In the genomic region with DNA sequence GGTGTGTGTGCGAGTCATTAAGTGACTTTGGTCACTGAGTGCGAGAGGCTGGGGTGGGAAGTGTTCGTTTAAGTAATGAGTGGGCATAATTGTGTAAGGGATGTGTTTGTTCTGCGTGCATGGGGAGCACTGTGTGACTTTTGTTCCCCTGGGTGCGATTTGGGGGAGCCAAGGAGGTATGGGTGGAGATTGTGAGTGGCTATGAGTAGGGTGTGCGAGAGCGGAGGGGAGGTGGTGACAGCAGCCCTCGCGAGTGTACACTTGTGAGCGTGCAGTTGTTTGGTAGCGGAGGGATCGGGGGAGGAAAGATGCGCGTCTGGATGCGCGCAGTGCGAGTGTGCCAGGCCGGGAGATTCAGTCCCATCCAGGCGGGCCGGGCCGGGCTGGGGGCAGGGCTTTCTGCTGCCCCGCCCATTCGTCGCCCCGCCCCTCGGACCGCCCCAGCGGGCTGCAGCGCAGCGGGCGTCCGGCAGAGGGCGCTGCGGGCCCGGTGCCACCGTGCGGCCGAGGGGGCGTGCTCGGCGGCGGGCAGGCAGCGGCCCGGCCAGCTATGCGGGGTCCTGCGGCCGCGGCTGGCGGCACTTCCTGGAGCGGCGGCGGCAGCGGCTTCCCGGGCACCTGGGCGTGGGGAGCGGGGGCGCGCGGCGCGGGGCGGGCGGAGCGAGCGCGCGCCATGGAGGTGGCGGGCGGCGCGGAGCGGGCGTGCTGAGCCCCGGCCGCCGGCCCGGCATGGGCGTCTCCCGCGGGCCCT, we compare ENCODE assay signal across 8 cellular contexts. TPM values are rescaled to one million over a fixed set of nuclear protein-coding genes. Genes with fewer than 3 reads are reported as not detected.
DNase-seq lines count a peak whose midpoint lies in the region; ATAC-seq and TF ChIP-seq lines count a peak whose summit lies in the region.

Gene DGKZ (plus strand): TSS at position 578 of the 751 bp plus-strand sequence. CDS start 197 bp downstream, outside the sequence.

- ATAC-seq in GM21367 (IDR thresholded peaks at IDR 0.05; ENCODE audit: unreplicated experiment) (peak; percentile 44), natural killer cell (peak; percentile 80 to 94 (median 84))
- ATAC-seq in activated T-helper 17 cell treated with anti-CD3 and anti-CD28 coated beads, Interleukin-2, amount 50 U/mL, for 72 hours (replicated peaks): peak; percentile 72

- no peaks in the 10 kb centered on the region for H3K27me3 Mint-ChIP-seq in activated T-helper 17 cell treated with anti-CD3 and anti-CD28 coated beads, Interleukin-2, amount 50 U/mL, for 72 hours
- H3K27me3 Mint-ChIP-seq in natural killer cell (ENCODE audit: low read depth in 2 of 2): no peaks in the 10 kb centered on the region

- H3K4me1 Mint-ChIP-seq in activated T-helper 17 cell treated with anti-CD3 and anti-CD28 coated beads, Interleukin-2, amount 50 U/mL, for 72 hours: peaks cover 46% of the 10 kb centered on the region
- H3K4me1 Mint-ChIP-seq in natural killer cell: peaks cover 57 to 64% of the 10 kb centered on the region in 2 donors

- peaks cover 6% of the 10 kb centered on the region for H3K36me3 Mint-ChIP-seq in activated T-helper 17 cell treated with anti-CD3 and anti-CD28 coated beads, Interleukin-2, amount 50 U/mL, for 72 hours (ENCODE audit: low read depth)
- no peaks in the 10 kb centered on the region for H3K36me3 Mint-ChIP-seq in natural killer cell

- DNase-seq in DMS153 (lab: John Stamatoyannopoulos, UW): peak; percentile 58
- peak in 68 of 76 experiments; percentile 20 to 88 (median 72) for DNase-seq in HUDEP-2 (lab: John Stamatoyannopoulos, UW; ENCODE audit: unreplicated experiment in 76 of 76)
- peak; percentile 74 for DNase-seq in RPMI7951 (ENCODE audit: low read depth)
- DNase-seq in fibroblast of mammary gland (ENCODE audit: low read depth): peak; percentile 68
- peak; percentile 96 for DNase-seq in natural killer cell
- peak; percentile 84 for DNase-seq in stimulated activated naive CD4-positive, alpha-beta T cell treated with Interleukin-2 at 50 U/mL for 16 hours (lab: John Stamatoyannopoulos, UW)

- H3K27ac Mint-ChIP-seq in activated T-helper 17 cell treated with anti-CD3 and anti-CD28 coated beads, Interleukin-2, amount 50 U/mL, for 72 hours: peak within 1 kb of the TSS; percentile 85
- H3K27ac Mint-ChIP-seq in natural killer cell: peak within 1 kb of the TSS; percentile 90

- H3K4me3 ChIP-seq in fibroblast of mammary gland (ENCODE audit: control insufficient read depth, low read depth, low read length): peak within 1 kb of the TSS; percentile 81

- intact Hi-C loops in natural killer cell (cut with micrococcal nuclease): loop anchor here (1.0 to 10.0 kb wide), 5 partner anchors 20 to 270 kb away; partner anchors contain the start of genes ATG13, HARBI1, MDK and PHF21A

- H3K9me3 Mint-ChIP-seq in activated T-helper 17 cell treated with anti-CD3 and anti-CD28 coated beads, Interleukin-2, amount 50 U/mL, for 72 hours: no peaks in the 10 kb centered on the region
- H3K9me3 Mint-ChIP-seq in natural killer cell: no peaks in the 10 kb centered on the region

- TF ChIP-seq CTCF in fibroblast of mammary gland (conservative IDR thresholded peaks at IDR 0.05; ENCODE audit: control insufficient read depth, insufficient read depth, low read depth, low read length) (no peak), natural killer cell (IDR thresholded peaks at IDR 0.05) (peak; percentile 69)

- H3K4me3 Mint-ChIP-seq in activated T-helper 17 cell treated with anti-CD3 and anti-CD28 coated beads, Interleukin-2, amount 50 U/mL, for 72 hours: peak within 1 kb of the TSS; percentile 92
- peak within 1 kb of the TSS; percentile 93 for H3K4me3 Mint-ChIP-seq in natural killer cell

RNA-seq across cellular contexts. Expression of gene DGKZ, which starts in this region (rescaled TPM):
- 21.3 and 22.0 TPM in 2 replicates for total RNA-seq in RPMI7951 (2014; rRNA removed; shearing (Covaris generic))
- total RNA-seq in activated T-helper 17 cell treated with anti-CD3 and anti-CD28 coated beads, Interleukin-2, amount 50 U/mL, for 72 hours: 100 to 1,000 TPM in 1 of 2 donors, 10 to 100 TPM in 1; 78.9 to 100 TPM
- total RNA-seq in natural killer cell: 100 to 1,000 TPM; 307 to 377 (median 350) TPM

Comparison
In these comparisons a context has a peak if more than half of its experiments do, and no peak if none do; other contexts are left out.
1. Peak in every context shown above with its lines: DNase-seq, ATAC-seq and H3K4me3 ChIP-seq.